12 cellular contexts compared by ENCODE assay signal in genomic region chr3:3027976-3028567, GRCh38.
DNase-seq lines count a peak whose midpoint lies in the region; ATAC-seq and TF ChIP-seq lines count a peak whose summit lies in the region.
"Had no signal": no experiment of that assay in that cellular context is flagged by ENCODE, and none has a peak within 500 bp of the region (broad histone marks: within the 10 kb centered on the region; RNA-seq: fewer than 3 reads in every experiment).

No MANE protein-coding gene starts in this region.

- no peak overlapping the region for H3K4me3 ChIP-seq in endodermal cell (ENCODE audit: low read length)
- H3K4me3 ChIP-seq: breast epithelium, gastroesophageal sphincter, mucosa of descending colon, transverse colon had no signal

- peaks cover 37% of the 10 kb centered on the region for H3K27me3 ChIP-seq in endodermal cell (ENCODE audit: control insufficient read depth, insufficient read depth, low read length, poor library complexity, severe bottlenecking)
- H3K27me3 ChIP-seq: breast epithelium, gastroesophageal sphincter, transverse colon had no signal

- H3K9me3 Mint-ChIP-seq in activated CD8-positive, alpha-beta memory T cell treated with anti-CD3 and anti-CD28 coated beads, Interleukin-2, amount 10 ng/mL, durations not matched to agents 7 days and 5 days (ENCODE audit: low read depth): no peaks in the 10 kb centered on the region
- H3K9me3 Mint-ChIP-seq in naive thymus-derived CD8-positive, alpha-beta T cell: no peaks in the 10 kb centered on the region
- H3K9me3 Mint-ChIP-seq in endodermal cell: no peaks in the 10 kb centered on the region

- peaks cover 14% of the 10 kb centered on the region for H3K27me3 Mint-ChIP-seq in activated CD8-positive, alpha-beta memory T cell treated with anti-CD3 and anti-CD28 coated beads, Interleukin-2, amount 10 ng/mL, durations not matched to agents 7 days and 5 days
- H3K27me3 Mint-ChIP-seq in naive thymus-derived CD8-positive, alpha-beta T cell: peaks cover 0 to 4% (median 0%) of the 10 kb centered on the region in 5 donors
- H3K27me3 Mint-ChIP-seq in endodermal cell (ENCODE audit: insufficient read depth): peaks cover 5% of the 10 kb centered on the region

- POLR2A ChIA-PET in naive thymus-derived CD8-positive, alpha-beta T cell (lab: Charles Lee): no interaction called here

- ATAC-seq in activated CD8-positive, alpha-beta memory T cell treated with anti-CD3 and anti-CD28 coated beads, Interleukin-2, amount 10 ng/mL, durations not matched to agents 7 days and 5 days: peak; percentile 87
- ATAC-seq in GM21619 (IDR thresholded peaks at IDR 0.05; ENCODE audit: unreplicated experiment) (peak; percentile 97), HG03342 (IDR thresholded peaks at IDR 0.05; ENCODE audit: unreplicated experiment) (peak; percentile 97)
- ATAC-seq in naive thymus-derived CD8-positive, alpha-beta T cell: peak; percentile 67 to 76
- ATAC-seq: gastroesophageal sphincter, mucosa of descending colon had no signal

- WGBS in endodermal cell (ENCODE audit: insufficient coverage in 1 of 2, insufficient read length in 1 of 2), 2 experiments: 78 to 100% methylated on average over 1 to 5 of the region's 5 CpGs

- peaks cover 13% of the 10 kb centered on the region for H3K4me1 Mint-ChIP-seq in activated CD8-positive, alpha-beta memory T cell treated with anti-CD3 and anti-CD28 coated beads, Interleukin-2, amount 10 ng/mL, durations not matched to agents 7 days and 5 days
- H3K4me1 Mint-ChIP-seq in naive thymus-derived CD8-positive, alpha-beta T cell: peaks cover 2 to 14% (median 10%) of the 10 kb centered on the region in 4 donors
- peaks cover 12% of the 10 kb centered on the region for H3K4me1 Mint-ChIP-seq in endodermal cell

- H3K27ac ChIP-seq in endodermal cell (ENCODE audit: low read depth, low read length): no peak overlapping the region
- H3K27ac ChIP-seq: breast epithelium, gastroesophageal sphincter, transverse colon had no signal

- no peaks in the 10 kb centered on the region for H3K9me3 ChIP-seq in endodermal cell (ENCODE audit: control insufficient read depth, low read length)
- H3K9me3 ChIP-seq: breast epithelium, gastroesophageal sphincter, mucosa of descending colon, transverse colon had no signal

- no peak for DNase-seq in activated CD8-positive, alpha-beta memory T cell treated with anti-CD3 and anti-CD28 coated beads, Interleukin-2, amount 10 ng/mL, durations not matched to agents 7 days and 5 days
- no peak for DNase-seq in activated CD8-positive, alpha-beta memory T cell treated with anti-CD3 and anti-CD28 coated beads, Interleukin-2, amount 50 U/mL, for 4 hours
- DNase-seq in naive thymus-derived CD8-positive, alpha-beta T cell: peak in 3 of 10 donors; percentile 11 to 46 (median 42)
- DNase-seq in DMS53 treated with DMSO at 0.1 percent for 48 hours (lab: John Stamatoyannopoulos, UW; ENCODE audit: unreplicated experiment) (no peak), endodermal cell (no peak), NCI-H2196 treated with DMSO at 0.1 percent for 48 hours (lab: John Stamatoyannopoulos, UW; ENCODE audit: unreplicated experiment) (no peak)
- DNase-seq: mucosa of descending colon, transverse colon had no signal

- H3K4me1 ChIP-seq in endodermal cell (ENCODE audit: control insufficient read depth, insufficient read depth, low read length): no peaks in the 10 kb centered on the region
- H3K4me1 ChIP-seq: breast epithelium, gastroesophageal sphincter, transverse colon had no signal

- peak overlapping the region; percentile 54 for H3K27ac Mint-ChIP-seq in activated CD8-positive, alpha-beta memory T cell treated with anti-CD3 and anti-CD28 coated beads, Interleukin-2, amount 10 ng/mL, durations not matched to agents 7 days and 5 days
- peak overlapping the region in 6 of 10 donors; percentile 0 to 83 (median 34) for H3K27ac Mint-ChIP-seq in naive thymus-derived CD8-positive, alpha-beta T cell
- no peak overlapping the region for H3K27ac Mint-ChIP-seq in endodermal cell

- H3K36me3 ChIP-seq in endodermal cell (ENCODE audit: control insufficient read depth, insufficient read depth, low read length): no peaks in the 10 kb centered on the region
- H3K36me3 ChIP-seq: breast epithelium, gastroesophageal sphincter, transverse colon had no signal

- no peak for TF ChIP-seq CTCF in endodermal cell (conservative IDR thresholded peaks at IDR 0.05)

- peaks cover 1% of the 10 kb centered on the region for H3K36me3 Mint-ChIP-seq in activated CD8-positive, alpha-beta memory T cell treated with anti-CD3 and anti-CD28 coated beads, Interleukin-2, amount 10 ng/mL, durations not matched to agents 7 days and 5 days
- no peaks in the 10 kb centered on the region for H3K36me3 Mint-ChIP-seq in naive thymus-derived CD8-positive, alpha-beta T cell
- no peaks in the 10 kb centered on the region for H3K36me3 Mint-ChIP-seq in endodermal cell (ENCODE audit: low read depth)

- no peak overlapping the region for H3K9ac ChIP-seq in endodermal cell (ENCODE audit: extremely low read depth, low read length, poor library complexity, severe bottlenecking)

- CTCF ChIA-PET in activated CD8-positive, alpha-beta memory T cell treated with anti-CD3 and anti-CD28 coated beads, Interleukin-2, amount 10 ng/mL, durations not matched to agents 7 days and 5 days (lab: Charles Lee): no interaction called here

- H3K4me3 Mint-ChIP-seq in activated CD8-positive, alpha-beta memory T cell treated with anti-CD3 and anti-CD28 coated beads, Interleukin-2, amount 10 ng/mL, durations not matched to agents 7 days and 5 days: peak overlapping the region; percentile 36
- H3K4me3 Mint-ChIP-seq in naive thymus-derived CD8-positive, alpha-beta T cell: peak overlapping the region in 9 of 10 donors; percentile 12 to 61 (median 32)
- H3K4me3 Mint-ChIP-seq in endodermal cell: no peak overlapping the region
